2 cellular contexts compared by ENCODE assay signal in the genomic region with DNA sequence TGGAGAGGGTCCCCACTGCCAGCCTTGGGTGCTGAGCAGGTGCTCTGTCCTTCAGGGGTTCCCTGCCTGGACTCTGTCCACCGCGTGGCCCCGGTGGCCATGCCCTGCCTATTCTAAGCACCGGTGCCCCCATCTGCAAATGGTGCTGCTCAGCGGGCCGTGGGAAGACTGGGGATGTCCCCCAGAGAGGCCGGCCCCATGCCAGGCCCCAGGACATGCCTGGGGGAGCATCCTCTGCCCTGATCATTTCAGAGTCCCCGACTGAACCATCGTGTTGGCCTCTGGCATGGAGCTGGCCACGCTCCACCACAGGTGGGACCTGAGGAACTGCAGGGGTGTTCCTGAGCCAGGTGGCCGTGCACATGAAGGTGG.
TF ChIP-seq lines count a peak whose summit lies in the region.

No MANE protein-coding gene starts in this region.

TF ChIP-seq in GM12878, 131 proteins besides CTCF, POLR2A, EP300 and RAD21 (continued from another document):
- TF ChIP-seq, protein P1, sequence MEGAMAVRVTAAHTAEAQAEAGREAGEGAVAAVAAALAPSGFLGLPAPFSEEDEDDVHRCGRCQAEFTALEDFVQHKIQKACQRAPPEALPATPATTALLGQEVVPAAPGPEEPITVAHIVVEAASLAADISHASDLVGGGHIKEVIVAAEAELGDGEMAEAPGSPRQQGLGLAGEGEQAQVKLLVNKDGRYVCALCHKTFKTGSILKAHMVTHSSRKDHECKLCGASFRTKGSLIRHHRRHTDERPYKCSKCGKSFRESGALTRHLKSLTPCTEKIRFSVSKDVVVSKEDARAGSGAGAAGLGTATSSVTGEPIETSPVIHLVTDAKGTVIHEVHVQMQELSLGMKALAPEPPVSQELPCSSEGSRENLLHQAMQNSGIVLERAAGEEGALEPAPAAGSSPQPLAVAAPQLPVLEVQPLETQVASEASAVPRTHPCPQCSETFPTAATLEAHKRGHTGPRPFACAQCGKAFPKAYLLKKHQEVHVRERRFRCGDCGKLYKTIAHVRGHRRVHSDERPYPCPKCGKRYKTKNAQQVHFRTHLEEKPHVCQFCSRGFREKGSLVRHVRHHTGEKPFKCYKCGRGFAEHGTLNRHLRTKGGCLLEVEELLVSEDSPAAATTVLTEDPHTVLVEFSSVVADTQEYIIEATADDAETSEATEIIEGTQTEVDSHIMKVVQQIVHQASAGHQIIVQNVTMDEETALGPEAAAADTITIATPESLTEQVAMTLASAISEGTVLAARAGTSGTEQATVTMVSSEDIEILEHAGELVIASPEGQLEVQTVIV (IDR thresholded peaks at IDR 0.05; ENCODE audit: borderline replicate concordance, partially characterized antibody): no peak
- TF ChIP-seq RBBP5 (conservative IDR thresholded peaks at IDR 0.05): 0 out of 2 replicates have a peak, but pooled peaks have one; percentile 36

TF ChIP-seq in WTC11, 78 proteins besides CTCF, POLR2A, EP300 and RAD21 (continued from another document):
- TF ChIP-seq, protein P2, sequence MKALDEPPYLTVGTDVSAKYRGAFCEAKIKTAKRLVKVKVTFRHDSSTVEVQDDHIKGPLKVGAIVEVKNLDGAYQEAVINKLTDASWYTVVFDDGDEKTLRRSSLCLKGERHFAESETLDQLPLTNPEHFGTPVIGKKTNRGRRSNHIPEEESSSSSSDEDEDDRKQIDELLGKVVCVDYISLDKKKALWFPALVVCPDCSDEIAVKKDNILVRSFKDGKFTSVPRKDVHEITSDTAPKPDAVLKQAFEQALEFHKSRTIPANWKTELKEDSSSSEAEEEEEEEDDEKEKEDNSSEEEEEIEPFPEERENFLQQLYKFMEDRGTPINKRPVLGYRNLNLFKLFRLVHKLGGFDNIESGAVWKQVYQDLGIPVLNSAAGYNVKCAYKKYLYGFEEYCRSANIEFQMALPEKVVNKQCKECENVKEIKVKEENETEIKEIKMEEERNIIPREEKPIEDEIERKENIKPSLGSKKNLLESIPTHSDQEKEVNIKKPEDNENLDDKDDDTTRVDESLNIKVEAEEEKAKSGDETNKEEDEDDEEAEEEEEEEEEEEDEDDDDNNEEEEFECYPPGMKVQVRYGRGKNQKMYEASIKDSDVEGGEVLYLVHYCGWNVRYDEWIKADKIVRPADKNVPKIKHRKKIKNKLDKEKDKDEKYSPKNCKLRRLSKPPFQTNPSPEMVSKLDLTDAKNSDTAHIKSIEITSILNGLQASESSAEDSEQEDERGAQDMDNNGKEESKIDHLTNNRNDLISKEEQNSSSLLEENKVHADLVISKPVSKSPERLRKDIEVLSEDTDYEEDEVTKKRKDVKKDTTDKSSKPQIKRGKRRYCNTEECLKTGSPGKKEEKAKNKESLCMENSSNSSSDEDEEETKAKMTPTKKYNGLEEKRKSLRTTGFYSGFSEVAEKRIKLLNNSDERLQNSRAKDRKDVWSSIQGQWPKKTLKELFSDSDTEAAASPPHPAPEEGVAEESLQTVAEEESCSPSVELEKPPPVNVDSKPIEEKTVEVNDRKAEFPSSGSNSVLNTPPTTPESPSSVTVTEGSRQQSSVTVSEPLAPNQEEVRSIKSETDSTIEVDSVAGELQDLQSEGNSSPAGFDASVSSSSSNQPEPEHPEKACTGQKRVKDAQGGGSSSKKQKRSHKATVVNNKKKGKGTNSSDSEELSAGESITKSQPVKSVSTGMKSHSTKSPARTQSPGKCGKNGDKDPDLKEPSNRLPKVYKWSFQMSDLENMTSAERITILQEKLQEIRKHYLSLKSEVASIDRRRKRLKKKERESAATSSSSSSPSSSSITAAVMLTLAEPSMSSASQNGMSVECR (CRISPR knock-in tag; IDR thresholded peaks at IDR 0.05; ENCODE audit: borderline replicate concordance): no peak
- TF ChIP-seq PRRX2 (CRISPR knock-in tag; IDR thresholded peaks at IDR 0.05) (no peak), SMAD4 (CRISPR knock-in tag; IDR thresholded peaks at IDR 0.05) (no peak), NR2C2 (CRISPR knock-in tag; IDR thresholded peaks at IDR 0.05) (no peak), GTF2I (CRISPR knock-in tag; conservative IDR thresholded peaks at IDR 0.05) (no peak)
